In genomic region chr7:2170576-2171521, GRCh38 we compare ENCODE assay signal across 17 cellular contexts.
DNase-seq lines count a peak whose midpoint lies in the region; ATAC-seq, FAIRE-seq and TF ChIP-seq lines count a peak whose summit lies in the region.
"Had no signal": no experiment of that assay in that cellular context is flagged by ENCODE, and none has a peak within 500 bp of the region (broad histone marks: within the 10 kb centered on the region; RNA-seq: fewer than 3 reads in every experiment).

No MANE protein-coding gene starts in this region.

- H3K14ac ChIP-seq in H9 (ENCODE audit: insufficient read depth, low read length) (no peak overlapping the region), H1 (ENCODE audit: insufficient read length) (no peak overlapping the region)

- no peaks in the 10 kb centered on the region for H3K79me1 ChIP-seq in H9 (ENCODE audit: insufficient read depth, low read depth, low read length, poor library complexity, severe bottlenecking)
- H3K79me1 ChIP-seq in H1 (ENCODE audit: low read depth, low read length), result peaks cover 13% of the 10 kb centered on the region

- FAIRE-seq in H1 (lab: Jason Lieb, UNC), result no peak
- FAIRE-seq: colon, kidney had no signal

- peak; percentile 21 for DNase-seq in H9
- DNase-seq in H1 (ENCODE audit: low read depth in 1 of 2, low spot score in 2 of 2), result no peak
- no peak for DNase-seq in neural progenitor cell (ENCODE audit: low spot score)
- DNase-seq in foreskin fibroblast, result no peak
- DNase-seq in GF-D8 (lab: John Stamatoyannopoulos, UW), result no peak
- no peak for DNase-seq in activated T-helper 1 cell treated with anti-CD3 and anti-CD28 coated beads, Interleukin-12 subunit alpha, Interleukin-12 subunit beta, Interleukin-2, Interleukin-4 antibody, amounts not matched to agents 30 ng/mL and 10 ng/mL and 1 ng/mL, durations not matched to agents 14 hours and 24 hours and 36 hours (ENCODE audit: low spot score)
- DNase-seq: activated CD4-positive, alpha-beta T cell treated with anti-CD3 and anti-CD28 coated beads for 4 hours; activated naive CD4-positive, alpha-beta T cell treated with anti-CD3 and anti-CD28 coated beads, Interleukin-2, amount 50 U/mL, for 16 hours; CD4-positive, alpha-beta memory T cell; kidney; naive B cell; NCI-H2107; SW 1271 had no signal

- H3K56ac ChIP-seq in H9 (ENCODE audit: insufficient read length, low read depth, low read length) (no peak overlapping the region), H1 (replicated peaks; ENCODE audit: insufficient read length, low read depth, low read length) (no peak overlapping the region)

- H3K4me1 Mint-ChIP-seq in H9 (peaks cover 19 to 28% of the 10 kb centered on the region in 2 experiments), neural progenitor cell (peaks cover 36% of the 10 kb centered on the region)
- no peaks in the 10 kb centered on the region for H3K4me1 Mint-ChIP-seq in activated T-helper 1 cell treated with anti-CD3 and anti-CD28 coated beads, Interleukin-12 subunit alpha, Interleukin-12 subunit beta, Interleukin-2, Interleukin-4 antibody, amounts not matched to agents 30 ng/mL and 10 ng/mL and 1 ng/mL, durations not matched to agents 14 hours and 24 hours and 36 hours (ENCODE audit: low read depth)

- no peak overlapping the region for H3K4me3 ChIP-seq in BLaER1
- no peak overlapping the region for H3K4me3 ChIP-seq in H1 (ENCODE audit: extremely low read depth in 1 of 4, insufficient read depth in 2 of 4, low read depth in 3 of 4, low read length in 4 of 4)
- no peak overlapping the region for H3K4me3 ChIP-seq in neural progenitor cell
- H3K4me3 ChIP-seq in foreskin fibroblast (ENCODE audit: low read depth in 1 of 2, low read length in 2 of 2), result no peak overlapping the region
- H3K4me3 ChIP-seq: skin epidermis had no signal

- no peak for TF ChIP-seq EP300 in H1 (IDR thresholded peaks at IDR 0.05; ENCODE audit: borderline replicate concordance in 1 of 2, low read depth in 2 of 2, low read length in 2 of 2)

- intact Hi-C loops in activated T-helper 1 cell treated with anti-CD3 and anti-CD28 coated beads, Interleukin-12 subunit alpha, Interleukin-12 subunit beta, Interleukin-2, Interleukin-4 antibody, amounts not matched to agents 30 ng/mL and 10 ng/mL and 1 ng/mL, durations not matched to agents 14 hours and 24 hours and 36 hours (cut with micrococcal nuclease), result no loop called here

- H3F3A ChIP-seq in neural progenitor cell (ENCODE audit: low read depth), result peaks cover 5% of the 10 kb centered on the region

- no peak overlapping the region for H2BK15ac ChIP-seq in H9 (ENCODE audit: low read depth, low read length)
- H2BK15ac ChIP-seq in H1 (ENCODE audit: low read length), result no peak overlapping the region

- H3K27me3 Mint-ChIP-seq in H9 (ENCODE audit: low read depth) (no peaks in the 10 kb centered on the region), neural progenitor cell (ENCODE audit: insufficient read depth, low read depth) (peaks cover 7% of the 10 kb centered on the region)
- H3K27me3 Mint-ChIP-seq in activated T-helper 1 cell treated with anti-CD3 and anti-CD28 coated beads, Interleukin-12 subunit alpha, Interleukin-12 subunit beta, Interleukin-2, Interleukin-4 antibody, amounts not matched to agents 30 ng/mL and 10 ng/mL and 1 ng/mL, durations not matched to agents 14 hours and 24 hours and 36 hours (ENCODE audit: insufficient read depth), result no peaks in the 10 kb centered on the region
- H3K27me3 Mint-ChIP-seq: CD4-positive, alpha-beta memory T cell; naive B cell had no signal

- H4K91ac ChIP-seq in H9 (ENCODE audit: insufficient read length, low read depth, low read length), result no peak overlapping the region
- H4K91ac ChIP-seq in H1 (replicated peaks; ENCODE audit: insufficient read length, low read length), result peak overlapping the region; percentile 11

- no peaks in the 10 kb centered on the region for H3K79me2 ChIP-seq in H9 (ENCODE audit: insufficient read depth, low read length)
- no peaks in the 10 kb centered on the region for H3K79me2 ChIP-seq in H1 (ENCODE audit: control insufficient read depth in 1 of 2, insufficient read depth in 2 of 2, low read length in 2 of 2)
- no peaks in the 10 kb centered on the region for H3K79me2 ChIP-seq in neural progenitor cell (ENCODE audit: low read depth)

- H3K18ac ChIP-seq in H9 (ENCODE audit: insufficient read length, low read depth, low read length) (no peak overlapping the region), H1 (ENCODE audit: extremely low read depth, low read length) (no peak overlapping the region)

- ATAC-seq in GM19452 (IDR thresholded peaks at IDR 0.05; ENCODE audit: unreplicated experiment), result no peak

- H3K27ac Mint-ChIP-seq in H9 (peak overlapping the region; percentile 3 to 97 (median 64); a peak in 6 of 7 replicates), neural progenitor cell (peak overlapping the region; percentile 87)
- no peak overlapping the region for H3K27ac Mint-ChIP-seq in activated T-helper 1 cell treated with anti-CD3 and anti-CD28 coated beads, Interleukin-12 subunit alpha, Interleukin-12 subunit beta, Interleukin-2, Interleukin-4 antibody, amounts not matched to agents 30 ng/mL and 10 ng/mL and 1 ng/mL, durations not matched to agents 14 hours and 24 hours and 36 hours

- H3T11ph ChIP-seq in H9 (ENCODE audit: low read length), result no peak overlapping the region

- H3K23me2 ChIP-seq in H9 (ENCODE audit: insufficient read length, low read depth, low read length, poor library complexity, severe bottlenecking) (no peaks in the 10 kb centered on the region), H1 (ENCODE audit: low read depth, low read length) (no peaks in the 10 kb centered on the region)

- no peak for TF ChIP-seq RAD21 in H1 (IDR thresholded peaks at IDR 0.05 in 1 of 2, conservative IDR thresholded peaks at IDR 0.05 in 1 of 2; ENCODE audit: low read depth in 2 of 2, low read length in 2 of 2)

- H3K4me2 ChIP-seq in BLaER1, result peak overlapping the region; percentile 76
- H3K4me2 ChIP-seq in H9 (ENCODE audit: insufficient read depth, insufficient read length, low read length), result no peak overlapping the region
- H3K4me2 ChIP-seq in H1 (ENCODE audit: insufficient read depth in 1 of 2, low read depth in 2 of 2, low read length in 2 of 2), result no peak overlapping the region
- no peak overlapping the region for H3K4me2 ChIP-seq in neural progenitor cell

- H3K36me3 ChIP-seq in BLaER1 (peaks cover 17% of the 10 kb centered on the region), H1 (ENCODE audit: control insufficient read depth in 2 of 4, insufficient read depth in 4 of 4, low read length in 3 of 4) (peaks cover 0 to 4% (median 0%) of the 10 kb centered on the region in 4 experiments; a peak in 4 of 8 replicates), neural progenitor cell (peaks cover 5% of the 10 kb centered on the region)

- H2BK20ac ChIP-seq in H9 (ENCODE audit: low read depth, low read length, poor library complexity, severe bottlenecking), result no peak overlapping the region
- no peak overlapping the region for H2BK20ac ChIP-seq in H1 (ENCODE audit: low read length)

- H2AFZ ChIP-seq in H9 (ENCODE audit: low read length) (no peak overlapping the region), H1 (ENCODE audit: low read length) (no peak overlapping the region), neural progenitor cell (replicated peaks) (no peak overlapping the region)

- H3K9me3 Mint-ChIP-seq in H9, result no peaks in the 10 kb centered on the region
- H3K9me3 Mint-ChIP-seq in neural progenitor cell, result no peaks in the 10 kb centered on the region
- H3K9me3 Mint-ChIP-seq in activated T-helper 1 cell treated with anti-CD3 and anti-CD28 coated beads, Interleukin-12 subunit alpha, Interleukin-12 subunit beta, Interleukin-2, Interleukin-4 antibody, amounts not matched to agents 30 ng/mL and 10 ng/mL and 1 ng/mL, durations not matched to agents 14 hours and 24 hours and 36 hours, result no peaks in the 10 kb centered on the region
- H3K9me3 Mint-ChIP-seq: CD4-positive, alpha-beta memory T cell; naive B cell had no signal

- H3K4ac ChIP-seq in H9 (ENCODE audit: low read depth, low read length) (no peak overlapping the region), H1 (replicated peaks; ENCODE audit: insufficient read length, low read depth, low read length) (no peak overlapping the region)

- TF ChIP-seq CTCF in H9 (conservative IDR thresholded peaks at IDR 0.05) (peak; percentile 28; the same call in 1 of the 3 replicates), H1 (IDR thresholded peaks at IDR 0.05; ENCODE audit: control extremely low read depth in 1 of 3, insufficient read depth in 1 of 3, low read depth in 1 of 3, low read length in 3 of 3) (peak in 1 of 3 experiments; percentile 24; a peak in 1 of 4 replicates), neural progenitor cell (IDR thresholded peaks at IDR 0.05) (no peak), foreskin fibroblast (IDR thresholded peaks at IDR 0.05; ENCODE audit: low read depth, low read length) (no peak)

- peaks cover 98% of the 10 kb centered on the region for H3K4me1 ChIP-seq in BLaER1
- no peaks in the 10 kb centered on the region for H3K4me1 ChIP-seq in H9 (ENCODE audit: insufficient read depth, low read length)
- no peaks in the 10 kb centered on the region; a peak in 1 of 7 replicates for H3K4me1 ChIP-seq in H1 (replicated peaks in 1 of 4; ENCODE audit: control insufficient read depth in 3 of 4, insufficient read depth in 4 of 4, low read length in 3 of 4)
- peaks cover 24% of the 10 kb centered on the region for H3K4me1 ChIP-seq in neural progenitor cell

- H2AK5ac ChIP-seq in H9 (ENCODE audit: insufficient read length, low read length) (no peak overlapping the region), H1 (ENCODE audit: low read depth, low read length) (no peak overlapping the region)

- peak overlapping the region; percentile 86 for H3K27ac ChIP-seq in BLaER1
- H3K27ac ChIP-seq in H9 (ENCODE audit: insufficient read length, low read depth, low read length), result no peak overlapping the region
- 0 out of 2 replicates have a peak overlapping the region, but pooled peaks have one; percentile 43 for H3K27ac ChIP-seq in H1 (ENCODE audit: low read depth, low read length)
- no peak overlapping the region for H3K27ac ChIP-seq in neural progenitor cell
- H3K27ac ChIP-seq: skin epidermis had no signal

- no peak overlapping the region for H3K23ac ChIP-seq in H9 (ENCODE audit: insufficient read length, low read depth, low read length)
- no peak overlapping the region for H3K23ac ChIP-seq in H1 (ENCODE audit: insufficient read length)

- no peak overlapping the region for H3K4me3 Mint-ChIP-seq in H9
- H3K4me3 Mint-ChIP-seq in neural progenitor cell, result no peak overlapping the region
- no peak overlapping the region for H3K4me3 Mint-ChIP-seq in activated T-helper 1 cell treated with anti-CD3 and anti-CD28 coated beads, Interleukin-12 subunit alpha, Interleukin-12 subunit beta, Interleukin-2, Interleukin-4 antibody, amounts not matched to agents 30 ng/mL and 10 ng/mL and 1 ng/mL, durations not matched to agents 14 hours and 24 hours and 36 hours
- H3K4me3 Mint-ChIP-seq: CD4-positive, alpha-beta memory T cell had no signal

- CTCF ChIA-PET in H1 (lab: Charles Lee; ENCODE audit: partially characterized antibody), result interaction anchor here (0.6 to 1.8 kb wide), 4 partner anchors 13 to 1676 kb away, joined by 3 to 6 read pairs (median 4); no protein-coding TSS in a partner anchor

- H3K27me3 ChIP-seq in BLaER1, result no peaks in the 10 kb centered on the region
- no peaks in the 10 kb centered on the region for H3K27me3 ChIP-seq in H9 (ENCODE audit: insufficient read depth, low read length)
- no peaks in the 10 kb centered on the region for H3K27me3 ChIP-seq in H1 (replicated peaks in 1 of 4; ENCODE audit: control insufficient read depth in 3 of 4, extremely low read depth in 1 of 4, insufficient read depth in 3 of 4, low read length in 3 of 4)
- H3K27me3 ChIP-seq in neural progenitor cell, result no peaks in the 10 kb centered on the region

- H2BK120ac ChIP-seq in H9 (ENCODE audit: low read depth, low read length, poor library complexity, severe bottlenecking) (no peak overlapping the region), H1 (replicated peaks; ENCODE audit: low read depth, low read length) (no peak overlapping the region)

- H4K20me1 ChIP-seq in BLaER1 (no peaks in the 10 kb centered on the region), H9 (ENCODE audit: control insufficient read depth, insufficient read depth, insufficient read length) (no peaks in the 10 kb centered on the region), H1 (replicated peaks in 1 of 2; ENCODE audit: control insufficient read depth in 1 of 2, insufficient read depth in 2 of 2, low read length in 2 of 2) (peaks cover 0 to 6% of the 10 kb centered on the region in 2 experiments), neural progenitor cell (ENCODE audit: low read depth) (no peaks in the 10 kb centered on the region)

- H2BK12ac ChIP-seq in H9 (ENCODE audit: insufficient read length, low read depth, low read length), result no peak overlapping the region
- no peak overlapping the region for H2BK12ac ChIP-seq in H1 (ENCODE audit: low read depth, low read length)

- TF ChIP-seq POLR2A in H1 (IDR thresholded peaks at IDR 0.05; ENCODE audit: control extremely low read depth in 1 of 2, low read depth in 2 of 2, low read length in 2 of 2), result no peak

- whole genome bisulfite sequencing in H9 (ENCODE audit: extremely low coverage, insufficient read length, low lambda C conversion rate), result no CpG with 5 or more reads among the region's 26 CpGs
- 92% methylated on average over 26 of the region's 26 CpGs; no CpG with 5 or more reads in 1 of the 2 experiments for WGBS in H1 (ENCODE audit: extremely low coverage in 1 of 2, insufficient coverage in 1 of 2, insufficient read length in 1 of 2, insufficient replicate concordance in 2 of 2, low coverage in 1 of 2, low lambda C conversion rate in 2 of 2, missing lambda C conversion rate in 1 of 2), 2 experiments

- no peak overlapping the region for H4K8ac ChIP-seq in H9 (replicated peaks; ENCODE audit: insufficient read length, low read depth, low read length)
- H4K8ac ChIP-seq in H1 (ENCODE audit: extremely low read depth, insufficient read depth, low read length), result peak overlapping the region; percentile 20; the same call in 1 of the 2 replicates

- H3K36me3 Mint-ChIP-seq in H9 (ENCODE audit: insufficient read depth in 1 of 3, low read depth in 3 of 3) (peaks cover 8 to 43% (median 23%) of the 10 kb centered on the region in 3 experiments; a peak in 6 of 7 replicates), neural progenitor cell (peaks cover 29% of the 10 kb centered on the region)
- H3K36me3 Mint-ChIP-seq in activated T-helper 1 cell treated with anti-CD3 and anti-CD28 coated beads, Interleukin-12 subunit alpha, Interleukin-12 subunit beta, Interleukin-2, Interleukin-4 antibody, amounts not matched to agents 30 ng/mL and 10 ng/mL and 1 ng/mL, durations not matched to agents 14 hours and 24 hours and 36 hours (ENCODE audit: low read depth), result peaks cover 3% of the 10 kb centered on the region

- no peak overlapping the region for H2BK5ac ChIP-seq in H9 (ENCODE audit: insufficient read length, low read length)
- H2BK5ac ChIP-seq in H1 (ENCODE audit: low read depth, low read length), result peak overlapping the region; percentile 71; the same call in 1 of the 2 replicates

- H3K9ac ChIP-seq in BLaER1 (peak overlapping the region; percentile 51; the same call in 1 of the 2 replicates), H9 (ENCODE audit: extremely low read depth, insufficient read length, low read length) (no peak overlapping the region), H1 (replicated peaks in 1 of 4; ENCODE audit: extremely low read depth in 1 of 4, low read depth in 3 of 4, low read length in 3 of 4) (peak overlapping the region in 1 of 4 experiments; percentile 9; a peak in 1 of 7 replicates), neural progenitor cell (no peak overlapping the region)

- POLR2A ChIA-PET in H1 (lab: Charles Lee; ENCODE audit: partially characterized antibody), result no interaction called here

- no peak overlapping the region for H4K5ac ChIP-seq in H9 (ENCODE audit: insufficient read length, low read depth, low read length)
- no peak overlapping the region for H4K5ac ChIP-seq in H1 (ENCODE audit: insufficient read length, low read depth, low read length)

- H3K9me3 ChIP-seq in BLaER1, result peaks cover 12% of the 10 kb centered on the region; the same call in 1 of the 2 replicates
- no peaks in the 10 kb centered on the region for H3K9me3 ChIP-seq in H9 (ENCODE audit: control insufficient read depth, low read depth, low read length)
- no peaks in the 10 kb centered on the region for H3K9me3 ChIP-seq in H1 (ENCODE audit: insufficient read depth in 2 of 2, low read depth in 1 of 2, low read length in 1 of 2)
- no peaks in the 10 kb centered on the region for H3K9me3 ChIP-seq in neural progenitor cell (ENCODE audit: low read depth)

Comparison
In these comparisons a context has a peak if more than half of its experiments do, and no peak if none do; other contexts are left out.
1. H3K27ac ChIP-seq: peak in BLaER1 (single experiment) and H1 (single experiment); none in H9 (single experiment) and neural progenitor cell (single experiment).